8 cellular contexts compared by ENCODE assay signal in the genomic region with DNA sequence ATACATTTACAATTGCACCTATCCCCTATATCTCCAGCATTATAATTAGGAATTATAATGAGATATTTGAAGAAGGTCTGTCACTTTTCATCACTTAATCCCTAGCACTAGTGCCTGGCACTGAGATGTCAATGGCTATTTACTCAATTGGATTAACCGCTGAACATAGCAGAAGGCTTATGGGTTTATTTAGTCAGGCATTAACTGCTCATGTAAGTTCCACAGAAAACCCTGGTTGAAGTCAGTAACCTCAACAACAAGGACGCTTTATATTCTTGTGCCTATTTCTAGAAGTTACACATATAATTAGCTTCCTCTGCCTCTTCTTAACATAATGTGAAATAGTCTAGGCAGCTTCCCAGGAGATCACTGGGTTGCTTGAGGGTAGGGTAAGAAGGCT.
"Had no signal": no experiment of that assay in that cellular context is flagged by ENCODE, and none has a peak within 500 bp of the region (broad histone marks: within the 10 kb centered on the region; RNA-seq: fewer than 3 reads in every experiment).

No MANE protein-coding gene starts in this region.

- H3K9ac ChIP-seq: GM23248 had no signal

- H3K4me1 ChIP-seq: HAP-1 had no signal

- H3K36me3 ChIP-seq: HAP-1 had no signal

- H3K9me3 Mint-ChIP-seq: HFFc6 had no signal

- H3K4me3 Mint-ChIP-seq: HFFc6 had no signal

- H3K4me3 ChIP-seq: GM23248, HAP-1, K562 had no signal

- H3K27ac ChIP-seq: GM23248 had no signal

- H3K27ac Mint-ChIP-seq: HFFc6 had no signal

- H3K9me3 ChIP-seq: HAP-1 had no signal

- DNase-seq: GM23248, GOT3, H7, HFFc6, IMR-90 had no signal

- ATAC-seq: HCT116, K562 had no signal
